28 cellular contexts compared by ENCODE assay signal in the genomic region with DNA sequence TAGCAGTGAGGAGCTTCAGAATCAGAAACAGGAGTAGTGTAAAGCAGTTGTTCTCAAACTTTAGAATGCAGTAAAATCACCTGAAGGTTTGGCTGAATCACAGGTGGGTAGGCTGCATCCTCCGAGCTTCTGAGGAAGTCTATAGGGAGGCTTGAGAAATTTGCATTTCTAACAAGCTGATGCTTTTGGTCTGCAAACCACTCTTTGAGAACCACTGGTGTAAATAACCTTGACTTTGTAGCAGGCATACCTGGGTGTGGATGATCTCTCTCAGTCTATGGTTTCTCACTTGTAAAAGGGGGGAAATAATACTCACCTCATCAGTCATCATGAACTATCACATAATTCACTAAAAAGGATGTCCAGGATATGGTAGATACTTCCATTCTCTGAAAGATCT.
DNase-seq lines count a peak whose midpoint lies in the region; ATAC-seq and TF ChIP-seq lines count a peak whose summit lies in the region.
"Had no signal": no experiment of that assay in that cellular context is flagged by ENCODE, and none has a peak within 500 bp of the region (broad histone marks: within the 10 kb centered on the region; RNA-seq: fewer than 3 reads in every experiment).

No MANE protein-coding gene starts in this region.

- no peaks in the 10 kb centered on the region for H3K27me3 Mint-ChIP-seq in activated naive CD8-positive, alpha-beta T cell treated with anti-CD3 and anti-CD28 coated beads for 36 hours
- H3K27me3 Mint-ChIP-seq in activated naive CD8-positive, alpha-beta T cell treated with anti-CD3 and anti-CD28 coated beads, Interleukin-2, amount 50 U/mL, for 24 hours: no peaks in the 10 kb centered on the region
- H3K27me3 Mint-ChIP-seq: activated CD4-positive, alpha-beta T cell treated with anti-CD3 and anti-CD28 coated beads, Interleukin-2, amount 10 ng/mL, durations not matched to agents 24 days and 14 days; B cell; stimulated activated naive CD8-positive, alpha-beta T cell treated with anti-CD3 and anti-CD28 coated beads, Interleukin-15, Interleukin-2, amounts not matched to agents 100 ng/mL and 50 ng/mL, for 24 hours; type B pancreatic cell had no signal

- no peak for ATAC-seq in activated naive CD8-positive, alpha-beta T cell treated with anti-CD3 and anti-CD28 coated beads, Interleukin-2, amount 50 U/mL, for 24 hours
- peak; percentile 59 for ATAC-seq in GM21423 (IDR thresholded peaks at IDR 0.05; ENCODE audit: unreplicated experiment)
- peak; percentile 55 for ATAC-seq in HG02981 (IDR thresholded peaks at IDR 0.05; ENCODE audit: unreplicated experiment)
- peak; percentile 72 for ATAC-seq in stimulated activated effector memory CD8-positive, alpha-beta T cell treated with anti-CD3 and anti-CD28 coated beads, Interleukin-12 subunit alpha, Interleukin-12 subunit beta, amount 100 ng/mL, for 72 hours
- ATAC-seq: A549, gastroesophageal sphincter, natural killer cell, PC-3 had no signal

- no peaks in the 10 kb centered on the region for H3K9me2 ChIP-seq in MM.1S (replicated peaks; ENCODE audit: insufficient read depth, low read length)

- no peaks in the 10 kb centered on the region for H3K9me3 ChIP-seq in MM.1S (replicated peaks; ENCODE audit: insufficient read depth, low read length)
- H3K9me3 ChIP-seq: A549, gastroesophageal sphincter had no signal

- no peak for TF ChIP-seq CTCF in coronary artery (IDR thresholded peaks at IDR 0.05)
- TF ChIP-seq CTCF in MM.1S (IDR thresholded peaks at IDR 0.05; ENCODE audit: low read length): no peak

- H3K9ac ChIP-seq in MM.1S (ENCODE audit: low read length): no peak overlapping the region

- peaks cover 25% of the 10 kb centered on the region for H3K4me1 Mint-ChIP-seq in activated naive CD8-positive, alpha-beta T cell treated with anti-CD3 and anti-CD28 coated beads for 36 hours
- peaks cover 5% of the 10 kb centered on the region for H3K4me1 Mint-ChIP-seq in activated naive CD8-positive, alpha-beta T cell treated with anti-CD3 and anti-CD28 coated beads, Interleukin-2, amount 50 U/mL, for 24 hours
- H3K4me1 Mint-ChIP-seq in stimulated activated effector memory CD8-positive, alpha-beta T cell treated with anti-CD3 and anti-CD28 coated beads, Interleukin-12 subunit alpha, Interleukin-12 subunit beta, amount 100 ng/mL, for 72 hours: peaks cover 17% of the 10 kb centered on the region
- H3K4me1 Mint-ChIP-seq: B cell had no signal

- H3K9me3 Mint-ChIP-seq in activated naive CD8-positive, alpha-beta T cell treated with anti-CD3 and anti-CD28 coated beads for 36 hours: no peaks in the 10 kb centered on the region
- no peaks in the 10 kb centered on the region for H3K9me3 Mint-ChIP-seq in activated naive CD8-positive, alpha-beta T cell treated with anti-CD3 and anti-CD28 coated beads, Interleukin-2, amount 50 U/mL, for 24 hours
- no peaks in the 10 kb centered on the region for H3K9me3 Mint-ChIP-seq in stimulated activated effector memory CD8-positive, alpha-beta T cell treated with anti-CD3 and anti-CD28 coated beads, Interleukin-12 subunit alpha, Interleukin-12 subunit beta, amount 100 ng/mL, for 72 hours
- H3K9me3 Mint-ChIP-seq: activated CD4-positive, alpha-beta T cell treated with anti-CD3 and anti-CD28 coated beads, Interleukin-2, amount 10 ng/mL, durations not matched to agents 24 days and 14 days; endodermal cell; natural killer cell; stimulated activated naive CD8-positive, alpha-beta T cell treated with anti-CD3 and anti-CD28 coated beads, Interleukin-15, Interleukin-2, amounts not matched to agents 100 ng/mL and 50 ng/mL, for 24 hours; type B pancreatic cell had no signal

- H3K4me1 ChIP-seq in MM.1S (ENCODE audit: low read length): no peaks in the 10 kb centered on the region
- H3K4me1 ChIP-seq: A549, gastroesophageal sphincter had no signal

- H3F3A ChIP-seq in MM.1S (ENCODE audit: insufficient read depth, low read length): no peaks in the 10 kb centered on the region

- H3K27me3 ChIP-seq in MM.1S (replicated peaks; ENCODE audit: insufficient read depth, low read length): no peaks in the 10 kb centered on the region
- H3K27me3 ChIP-seq: brain microvascular endothelial cell, gastroesophageal sphincter had no signal

- no peak for DNase-seq in activated naive CD8-positive, alpha-beta T cell treated with anti-CD3 and anti-CD28 coated beads for 36 hours
- DNase-seq in activated naive CD8-positive, alpha-beta T cell treated with anti-CD3 and anti-CD28 coated beads, Interleukin-2, amount 50 U/mL, for 24 hours: no peak
- no peak for DNase-seq in stimulated activated effector memory CD8-positive, alpha-beta T cell treated with anti-CD3 and anti-CD28 coated beads, Interleukin-12 subunit alpha, Interleukin-12 subunit beta, amount 100 ng/mL, for 72 hours (ENCODE audit: low spot score in 2 of 2)
- no peak for DNase-seq in coronary artery (ENCODE audit: low spot score)
- no peak for DNase-seq in MM.1S
- DNase-seq in ecto neural progenitor cell (ENCODE audit: low spot score): no peak
- DNase-seq: activated CD4-positive, alpha-beta T cell treated with anti-CD3 and anti-CD28 coated beads, Interleukin-2, amount 10 ng/mL, durations not matched to agents 24 days and 14 days; activated effector memory CD4-positive, alpha-beta T cell treated with anti-CD3 and anti-CD28 coated beads, Interleukin-2, amount 50 U/mL, for 16 hours; brain microvascular endothelial cell; DMS53; GF-D8; Kasumi-1; midbrain; natural killer cell; NCI-H1048; NCI-H187 treated with DMSO at 0.1 percent for 48 hours; PC-3; retina; SHP77; stimulated activated CD4-positive, alpha-beta T cell treated with anti-CD3 and anti-CD28 coated beads, Interleukin-4, amount 100 ng/mL, for 24 hours had no signal

- H3K4me2 ChIP-seq in MM.1S (ENCODE audit: low read depth, low read length): no peak overlapping the region
- H3K4me2 ChIP-seq: A549 had no signal

- no peaks in the 10 kb centered on the region for H3K79me2 ChIP-seq in MM.1S (ENCODE audit: low read length)

- H2AFZ ChIP-seq in MM.1S (ENCODE audit: low read length): no peak overlapping the region

- H3K27ac Mint-ChIP-seq in activated naive CD8-positive, alpha-beta T cell treated with anti-CD3 and anti-CD28 coated beads for 36 hours: peak overlapping the region; percentile 32
- no peak overlapping the region for H3K27ac Mint-ChIP-seq in activated naive CD8-positive, alpha-beta T cell treated with anti-CD3 and anti-CD28 coated beads, Interleukin-2, amount 50 U/mL, for 24 hours
- peak overlapping the region; percentile 42 for H3K27ac Mint-ChIP-seq in stimulated activated effector memory CD8-positive, alpha-beta T cell treated with anti-CD3 and anti-CD28 coated beads, Interleukin-12 subunit alpha, Interleukin-12 subunit beta, amount 100 ng/mL, for 72 hours
- H3K27ac Mint-ChIP-seq: activated CD4-positive, alpha-beta T cell treated with anti-CD3 and anti-CD28 coated beads, Interleukin-2, amount 10 ng/mL, durations not matched to agents 24 days and 14 days; B cell; endodermal cell; natural killer cell; stimulated activated naive CD8-positive, alpha-beta T cell treated with anti-CD3 and anti-CD28 coated beads, Interleukin-15, Interleukin-2, amounts not matched to agents 100 ng/mL and 50 ng/mL, for 24 hours; type B pancreatic cell had no signal

- H4K20me1 ChIP-seq in MM.1S (ENCODE audit: insufficient read depth, low read length): no peaks in the 10 kb centered on the region

- no peak overlapping the region for H3K4me3 Mint-ChIP-seq in activated naive CD8-positive, alpha-beta T cell treated with anti-CD3 and anti-CD28 coated beads for 36 hours
- H3K4me3 Mint-ChIP-seq in activated naive CD8-positive, alpha-beta T cell treated with anti-CD3 and anti-CD28 coated beads, Interleukin-2, amount 50 U/mL, for 24 hours: no peak overlapping the region
- H3K4me3 Mint-ChIP-seq in stimulated activated effector memory CD8-positive, alpha-beta T cell treated with anti-CD3 and anti-CD28 coated beads, Interleukin-12 subunit alpha, Interleukin-12 subunit beta, amount 100 ng/mL, for 72 hours: no peak overlapping the region
- H3K4me3 Mint-ChIP-seq: activated CD4-positive, alpha-beta T cell treated with anti-CD3 and anti-CD28 coated beads, Interleukin-2, amount 10 ng/mL, durations not matched to agents 24 days and 14 days; B cell; endodermal cell; natural killer cell; stimulated activated naive CD8-positive, alpha-beta T cell treated with anti-CD3 and anti-CD28 coated beads, Interleukin-15, Interleukin-2, amounts not matched to agents 100 ng/mL and 50 ng/mL, for 24 hours; type B pancreatic cell had no signal

- no peaks in the 10 kb centered on the region for H3K36me3 ChIP-seq in MM.1S (replicated peaks; ENCODE audit: insufficient read depth, low read length)
- H3K36me3 ChIP-seq: brain microvascular endothelial cell, gastroesophageal sphincter had no signal

- H3K36me3 Mint-ChIP-seq in activated naive CD8-positive, alpha-beta T cell treated with anti-CD3 and anti-CD28 coated beads for 36 hours: no peaks in the 10 kb centered on the region
- H3K36me3 Mint-ChIP-seq in activated naive CD8-positive, alpha-beta T cell treated with anti-CD3 and anti-CD28 coated beads, Interleukin-2, amount 50 U/mL, for 24 hours (ENCODE audit: low read depth): no peaks in the 10 kb centered on the region
- no peaks in the 10 kb centered on the region for H3K36me3 Mint-ChIP-seq in stimulated activated effector memory CD8-positive, alpha-beta T cell treated with anti-CD3 and anti-CD28 coated beads, Interleukin-12 subunit alpha, Interleukin-12 subunit beta, amount 100 ng/mL, for 72 hours
- H3K36me3 Mint-ChIP-seq: natural killer cell, type B pancreatic cell had no signal

- H3K27ac ChIP-seq in coronary artery (no peak overlapping the region), MM.1S (ENCODE audit: low read length) (no peak overlapping the region)
- H3K27ac ChIP-seq: A549, brain microvascular endothelial cell, gastroesophageal sphincter had no signal

- H3K4me3 ChIP-seq in coronary artery (no peak overlapping the region), MM.1S (ENCODE audit: low read length) (no peak overlapping the region)
- H3K4me3 ChIP-seq: A549, gastroesophageal sphincter had no signal
